In genomic region chr5:77844408-77845272, GRCh38 we compare ENCODE assay signal across 8 cellular contexts.
DNase-seq lines count a peak whose midpoint lies in the region; ATAC-seq, FAIRE-seq and TF ChIP-seq lines count a peak whose summit lies in the region.

No MANE protein-coding gene starts in this region.

- TF ChIP-seq POLR2A in H1 (IDR thresholded peaks at IDR 0.05; ENCODE audit: control extremely low read depth in 1 of 2, low read depth in 2 of 2, low read length in 2 of 2): no peak

- H3K4me3 ChIP-seq in H1 (ENCODE audit: extremely low read depth in 1 of 4, insufficient read depth in 2 of 4, low read depth in 3 of 4, low read length in 4 of 4): peak overlapping the region; percentile 16 to 58 (median 31); a peak in 6 of 8 replicates
- H3K4me3 ChIP-seq in muscle layer of colon (ENCODE audit: low read depth in 1 of 2, low read length in 2 of 2): peak overlapping the region; percentile 52 to 61
- no peak overlapping the region for H3K4me3 ChIP-seq in SJCRH30

- H4K91ac ChIP-seq in H1 (replicated peaks; ENCODE audit: insufficient read length, low read length): no peak overlapping the region

- no peaks in the 10 kb centered on the region for H3K79me2 ChIP-seq in H1 (ENCODE audit: control insufficient read depth in 1 of 2, insufficient read depth in 2 of 2, low read length in 2 of 2)

- H3K4ac ChIP-seq in H1 (replicated peaks; ENCODE audit: insufficient read length, low read depth, low read length): no peak overlapping the region

- H3K18ac ChIP-seq in H1 (ENCODE audit: extremely low read depth, low read length): no peak overlapping the region

- no peak for TF ChIP-seq EP300 in H1 (IDR thresholded peaks at IDR 0.05; ENCODE audit: borderline replicate concordance in 1 of 2, low read depth in 2 of 2, low read length in 2 of 2)

- no peak overlapping the region for H3K14ac ChIP-seq in H1 (ENCODE audit: insufficient read length)

- H2BK120ac ChIP-seq in H1 (replicated peaks; ENCODE audit: low read depth, low read length): no peak overlapping the region

- H3K36me3 ChIP-seq in H1 (ENCODE audit: control insufficient read depth in 2 of 4, insufficient read depth in 4 of 4, low read length in 3 of 4) (no peaks in the 10 kb centered on the region), muscle layer of colon (ENCODE audit: insufficient read depth, low read length) (no peaks in the 10 kb centered on the region), SJCRH30 (no peaks in the 10 kb centered on the region)

- no peak overlapping the region for H4K5ac ChIP-seq in H1 (ENCODE audit: insufficient read length, low read depth, low read length)

- H3K9me3 ChIP-seq in H1 (ENCODE audit: insufficient read depth in 2 of 2, low read depth in 1 of 2, low read length in 1 of 2): no peaks in the 10 kb centered on the region
- H3K9me3 ChIP-seq in muscle layer of colon (ENCODE audit: low read length): no peaks in the 10 kb centered on the region
- H3K9me3 ChIP-seq in SJCRH30 (replicated peaks): no peaks in the 10 kb centered on the region; the same call in 1 of the 2 replicates

- no peak overlapping the region for H3K27ac Mint-ChIP-seq in stimulated activated naive CD8-positive, alpha-beta T cell treated with anti-CD3 and anti-CD28 coated beads, Interleukin-15, Interleukin-2, amounts not matched to agents 100 ng/mL and 50 ng/mL, for 24 hours

- H3K27ac ChIP-seq in H1 (ENCODE audit: low read depth, low read length) (no peak overlapping the region), muscle layer of colon (ENCODE audit: low read depth, low read length) (peak overlapping the region; percentile 49), SJCRH30 (no peak overlapping the region)

- H3K9me3 Mint-ChIP-seq in stimulated activated naive CD8-positive, alpha-beta T cell treated with anti-CD3 and anti-CD28 coated beads, Interleukin-15, Interleukin-2, amounts not matched to agents 100 ng/mL and 50 ng/mL, for 24 hours: no peaks in the 10 kb centered on the region

- no peak overlapping the region for H2BK12ac ChIP-seq in H1 (ENCODE audit: low read depth, low read length)

- no peaks in the 10 kb centered on the region for H3K23me2 ChIP-seq in H1 (ENCODE audit: low read depth, low read length)

- peak overlapping the region; percentile 72 to 73 for H3K4me2 ChIP-seq in H1 (ENCODE audit: insufficient read depth in 1 of 2, low read depth in 2 of 2, low read length in 2 of 2)

- no peak for FAIRE-seq in H1 (lab: Jason Lieb, UNC)

- H2AK5ac ChIP-seq in H1 (ENCODE audit: low read depth, low read length): no peak overlapping the region

- H2AFZ ChIP-seq in H1 (ENCODE audit: low read length): no peak overlapping the region

- no peak overlapping the region for H3K56ac ChIP-seq in H1 (replicated peaks; ENCODE audit: insufficient read length, low read depth, low read length)

- H3K27me3 Mint-ChIP-seq in stimulated activated naive CD8-positive, alpha-beta T cell treated with anti-CD3 and anti-CD28 coated beads, Interleukin-15, Interleukin-2, amounts not matched to agents 100 ng/mL and 50 ng/mL, for 24 hours: peaks cover 39% of the 10 kb centered on the region

- TF ChIP-seq RAD21 in H1 (IDR thresholded peaks at IDR 0.05 in 1 of 2, conservative IDR thresholded peaks at IDR 0.05 in 1 of 2; ENCODE audit: low read depth in 2 of 2, low read length in 2 of 2): no peak

- ATAC-seq in stimulated activated naive CD8-positive, alpha-beta T cell treated with anti-CD3 and anti-CD28 coated beads, Interleukin-15, Interleukin-2, amounts not matched to agents 100 U/mL and 50 U/mL, for 24 hours: no peak
- no peak for ATAC-seq in GM18519 (IDR thresholded peaks at IDR 0.05; ENCODE audit: low FRiP score, unreplicated experiment)
- no peak for ATAC-seq in HG03469 (IDR thresholded peaks at IDR 0.05; ENCODE audit: unreplicated experiment)

- H3K4me1 ChIP-seq in H1 (replicated peaks in 1 of 4; ENCODE audit: control insufficient read depth in 3 of 4, insufficient read depth in 4 of 4, low read length in 3 of 4) (peaks cover 12 to 28% (median 15%) of the 10 kb centered on the region in 4 experiments), muscle layer of colon (ENCODE audit: insufficient read depth, low read length) (no peaks in the 10 kb centered on the region), SJCRH30 (peaks cover 14% of the 10 kb centered on the region)

- WGBS in H1 (ENCODE audit: extremely low coverage in 1 of 2, insufficient coverage in 1 of 2, insufficient read length in 1 of 2, insufficient replicate concordance in 2 of 2, low coverage in 1 of 2, low lambda C conversion rate in 2 of 2, missing lambda C conversion rate in 1 of 2), 2 experiments: 4% methylated on average over 54 of the region's 58 CpGs; no CpG with 5 or more reads in 1 of the 2 experiments

- TF ChIP-seq CTCF in H1 (IDR thresholded peaks at IDR 0.05; ENCODE audit: control extremely low read depth in 1 of 3, insufficient read depth in 1 of 3, low read depth in 1 of 3, low read length in 3 of 3): no peak

- peak overlapping the region; percentile 67 for H3K4me3 Mint-ChIP-seq in stimulated activated naive CD8-positive, alpha-beta T cell treated with anti-CD3 and anti-CD28 coated beads, Interleukin-15, Interleukin-2, amounts not matched to agents 100 ng/mL and 50 ng/mL, for 24 hours

- CTCF ChIA-PET in H1 (lab: Charles Lee; ENCODE audit: partially characterized antibody): interaction anchor here (0.6 to 0.7 kb wide), 2 partner anchors 197 to 1114 kb away, joined by 3 read pairs; no protein-coding TSS in a partner anchor

- peaks cover 7% of the 10 kb centered on the region for H3K4me1 Mint-ChIP-seq in stimulated activated naive CD8-positive, alpha-beta T cell treated with anti-CD3 and anti-CD28 coated beads, Interleukin-15, Interleukin-2, amounts not matched to agents 100 ng/mL and 50 ng/mL, for 24 hours (ENCODE audit: low read depth)

- peaks cover 19 to 26% of the 10 kb centered on the region in 2 experiments for H4K20me1 ChIP-seq in H1 (replicated peaks in 1 of 2; ENCODE audit: control insufficient read depth in 1 of 2, insufficient read depth in 2 of 2, low read length in 2 of 2)

- no peak overlapping the region for H4K8ac ChIP-seq in H1 (ENCODE audit: extremely low read depth, insufficient read depth, low read length)

- no peak overlapping the region for H2BK20ac ChIP-seq in H1 (ENCODE audit: low read length)

- H2BK5ac ChIP-seq in H1 (ENCODE audit: low read depth, low read length): no peak overlapping the region

- H3K23ac ChIP-seq in H1 (ENCODE audit: insufficient read length): no peak overlapping the region

- no peaks in the 10 kb centered on the region for H3K79me1 ChIP-seq in H1 (ENCODE audit: low read depth, low read length)

- POLR2A ChIA-PET in H1 (lab: Charles Lee; ENCODE audit: partially characterized antibody): interaction anchor here (0.8 kb wide), 1 partner anchor 97 kb away, joined by 3 read pairs; no protein-coding TSS in a partner anchor

- H3K36me3 Mint-ChIP-seq in stimulated activated naive CD8-positive, alpha-beta T cell treated with anti-CD3 and anti-CD28 coated beads, Interleukin-15, Interleukin-2, amounts not matched to agents 100 ng/mL and 50 ng/mL, for 24 hours (ENCODE audit: low read depth): no peaks in the 10 kb centered on the region

- H2BK15ac ChIP-seq in H1 (ENCODE audit: low read length): no peak overlapping the region

- H3K27me3 ChIP-seq in H1 (replicated peaks in 1 of 4; ENCODE audit: control insufficient read depth in 3 of 4, extremely low read depth in 1 of 4, insufficient read depth in 3 of 4, low read length in 3 of 4): peaks cover 63 to 93% (median 86%) of the 10 kb centered on the region in 4 experiments
- H3K27me3 ChIP-seq in muscle layer of colon (ENCODE audit: control insufficient read depth in 1 of 2, insufficient read depth in 2 of 2, low read length in 2 of 2): no peaks in the 10 kb centered on the region
- no peaks in the 10 kb centered on the region for H3K27me3 ChIP-seq in SJCRH30

- no peak for DNase-seq in stimulated activated naive CD8-positive, alpha-beta T cell treated with anti-CD3 and anti-CD28 coated beads, Interleukin-15, Interleukin-2, amounts not matched to agents 100 U/mL and 50 U/mL, for 24 hours
- DNase-seq in H1 (ENCODE audit: low read depth in 1 of 2, low spot score in 2 of 2) (no peak), SJCRH30 (no peak), COLO668 (lab: John Stamatoyannopoulos, UW; ENCODE audit: unreplicated experiment) (no peak)

- H3K9ac ChIP-seq in H1 (replicated peaks in 1 of 4; ENCODE audit: extremely low read depth in 1 of 4, low read depth in 3 of 4, low read length in 3 of 4) (no peak overlapping the region), muscle layer of colon (ENCODE audit: low read length) (peak overlapping the region; percentile 14)

TF ChIP-seq in H1, 55 proteins besides CTCF, POLR2A, EP300 and RAD21 (continues in another document):
- no peak for TF ChIP-seq JUND (IDR thresholded peaks at IDR 0.05; ENCODE audit: low read length)
- TF ChIP-seq YY1 (IDR thresholded peaks at IDR 0.05; ENCODE audit: low read depth, low read length): no peak
- TF ChIP-seq TCF12 (IDR thresholded peaks at IDR 0.05; ENCODE audit: low read depth, low read length): no peak
- TF ChIP-seq EZH2 (IDR thresholded peaks at IDR 0.05; ENCODE audit: low read depth, low read length, severe bottlenecking): peak; percentile 97
- no peak for TF ChIP-seq GABPA (IDR thresholded peaks at IDR 0.05; ENCODE audit: borderline replicate concordance, insufficient read depth, low read length)
- no peak for TF ChIP-seq ATF3 (IDR thresholded peaks at IDR 0.05; ENCODE audit: insufficient read depth, low read depth, low read length)
- TF ChIP-seq POLR2AphosphoS5 (IDR thresholded peaks at IDR 0.05; ENCODE audit: low read depth, low read length): no peak
- no peak for TF ChIP-seq TBP (IDR thresholded peaks at IDR 0.05; ENCODE audit: low read depth, low read length)
- no peak for TF ChIP-seq SIX5 (IDR thresholded peaks at IDR 0.05; ENCODE audit: low read depth, low read length)
- TF ChIP-seq TAF7 (optimal IDR thresholded peaks at IDR 0.05; ENCODE audit: borderline replicate concordance, low read depth, low read length): no peak
- no peak for TF ChIP-seq CHD1 (IDR thresholded peaks at IDR 0.05; ENCODE audit: low read depth, low read length)
- no peak for TF ChIP-seq E2F6 (IDR thresholded peaks at IDR 0.05)
- peak; percentile 76 for TF ChIP-seq RNF2 (IDR thresholded peaks at IDR 0.05; ENCODE audit: borderline replicate concordance, low read depth, low read length, missing control alignments, poor library complexity, severe bottlenecking)
